In the genomic region with DNA sequence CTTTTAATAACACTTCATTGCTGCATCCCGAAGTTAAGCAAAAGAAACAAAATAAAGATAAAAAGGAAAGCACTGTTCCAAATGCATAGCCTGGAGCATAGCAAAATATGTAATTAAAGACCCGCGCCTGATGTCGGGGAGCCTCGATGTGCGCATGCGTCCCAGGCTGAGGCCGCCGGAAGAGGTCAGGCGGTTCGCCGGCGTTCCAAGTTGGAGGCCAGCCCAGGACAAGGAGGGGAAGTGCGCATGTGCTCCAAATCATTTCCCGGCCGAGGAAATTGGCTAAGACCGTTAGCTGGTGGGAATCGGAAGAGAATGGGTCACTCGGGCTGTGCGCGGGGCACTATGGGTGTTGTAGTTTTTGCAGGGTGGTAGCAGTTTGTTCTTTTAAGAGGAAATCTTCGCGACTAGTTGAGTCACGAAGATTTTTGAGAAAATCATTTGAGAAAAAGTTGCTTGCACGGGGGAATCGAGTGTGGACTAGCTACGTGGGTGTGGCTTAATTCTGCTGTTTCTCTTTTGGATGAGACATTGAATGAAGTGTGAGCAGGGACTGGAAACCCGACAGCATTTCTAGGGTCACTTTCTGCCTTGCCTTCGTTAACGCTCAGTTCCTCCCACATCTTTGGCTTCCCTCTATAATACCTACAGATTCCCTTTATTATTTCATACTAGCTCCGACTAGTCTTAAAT, we compare ENCODE assay signal across 8 cellular contexts. TPM values are rescaled to one million over a fixed set of nuclear protein-coding genes. Genes with fewer than 3 reads are reported as not detected.
DNase-seq lines count a peak whose midpoint lies in the region; ATAC-seq and TF ChIP-seq lines count a peak whose summit lies in the region.

No MANE protein-coding gene starts in this region.

- peak; percentile 85 for ATAC-seq in HG03175 (IDR thresholded peaks at IDR 0.05; ENCODE audit: unreplicated experiment)
- ATAC-seq in activated CD8-positive, alpha-beta memory T cell treated with anti-CD3 and anti-CD28 coated beads, Interleukin-2, amount 10 ng/mL, durations not matched to agents 7 days and 5 days, result peak; percentile 89
- ATAC-seq in effector memory CD8-positive, alpha-beta T cell (replicated peaks), result peak; percentile 80
- ATAC-seq in lung (ENCODE audit: insufficient read depth, low FRiP score), result peak; percentile 91
- ATAC-seq in GM19328 (IDR thresholded peaks at IDR 0.05; ENCODE audit: unreplicated experiment), result no peak

- H3K27me3 ChIP-seq in lung (ENCODE audit: control insufficient read depth, insufficient read depth), result no peaks in the 10 kb centered on the region

- H3K36me3 Mint-ChIP-seq in activated CD8-positive, alpha-beta memory T cell treated with anti-CD3 and anti-CD28 coated beads, Interleukin-2, amount 10 ng/mL, durations not matched to agents 7 days and 5 days, result no peaks in the 10 kb centered on the region
- peaks cover 7% of the 10 kb centered on the region for H3K36me3 Mint-ChIP-seq in effector memory CD8-positive, alpha-beta T cell (ENCODE audit: insufficient read depth)

- DNase-seq in ELR (ENCODE audit: low read depth) (peak; percentile 98), NOMO-1 (lab: John Stamatoyannopoulos, UW; ENCODE audit: unreplicated experiment in 2 of 2) (peak; percentile 68 to 70), lung (ENCODE audit: low spot score) (peak; percentile 94)
- peak; percentile 81 for DNase-seq in activated CD8-positive, alpha-beta memory T cell treated with anti-CD3 and anti-CD28 coated beads, Interleukin-2, amount 10 ng/mL, durations not matched to agents 7 days and 5 days
- DNase-seq in effector memory CD8-positive, alpha-beta T cell, result peak; percentile 42 to 53 (median 51)
- DNase-seq in stimulated activated CD4-positive, alpha-beta T cell treated with anti-CD3 and anti-CD28 coated beads, TNF-alpha, amount 100 ng/mL, for 1 hour (ENCODE audit: low read depth in 3 of 3, low spot score in 1 of 3), result peak; percentile 3 to 62 (median 28)

- no peaks in the 10 kb centered on the region for H3K9me3 Mint-ChIP-seq in activated CD8-positive, alpha-beta memory T cell treated with anti-CD3 and anti-CD28 coated beads, Interleukin-2, amount 10 ng/mL, durations not matched to agents 7 days and 5 days (ENCODE audit: low read depth)
- H3K9me3 Mint-ChIP-seq in effector memory CD8-positive, alpha-beta T cell, result no peaks in the 10 kb centered on the region

- no peaks in the 10 kb centered on the region for H3K9me3 ChIP-seq in lung (ENCODE audit: control insufficient read depth in 2 of 2, insufficient read depth in 1 of 2, low read length in 1 of 2)

- peak overlapping the region; percentile 83 for H3K4me3 Mint-ChIP-seq in activated CD8-positive, alpha-beta memory T cell treated with anti-CD3 and anti-CD28 coated beads, Interleukin-2, amount 10 ng/mL, durations not matched to agents 7 days and 5 days
- H3K4me3 Mint-ChIP-seq in effector memory CD8-positive, alpha-beta T cell, result peak overlapping the region; percentile 89 to 91

- peaks cover 17% of the 10 kb centered on the region for H3K27me3 Mint-ChIP-seq in activated CD8-positive, alpha-beta memory T cell treated with anti-CD3 and anti-CD28 coated beads, Interleukin-2, amount 10 ng/mL, durations not matched to agents 7 days and 5 days
- peaks cover 12 to 14% of the 10 kb centered on the region in 2 donors for H3K27me3 Mint-ChIP-seq in effector memory CD8-positive, alpha-beta T cell

- no peak for TF ChIP-seq CTCF in lung (IDR thresholded peaks at IDR 0.05; ENCODE audit: control extremely low read depth, extremely low read depth)

- H3K4me1 Mint-ChIP-seq in activated CD8-positive, alpha-beta memory T cell treated with anti-CD3 and anti-CD28 coated beads, Interleukin-2, amount 10 ng/mL, durations not matched to agents 7 days and 5 days, result peaks cover 18% of the 10 kb centered on the region
- H3K4me1 Mint-ChIP-seq in effector memory CD8-positive, alpha-beta T cell (ENCODE audit: low read depth in 2 of 2), result peaks cover 17 to 26% of the 10 kb centered on the region in 2 donors

- H3K4me1 ChIP-seq in lung (ENCODE audit: control insufficient read depth in 2 of 2, insufficient read depth in 2 of 2, low read length in 2 of 2), result peaks cover 2 to 18% of the 10 kb centered on the region in 2 donors

- H3K36me3 ChIP-seq in lung (ENCODE audit: control insufficient read depth in 2 of 2, insufficient read depth in 2 of 2, low read length in 2 of 2), result no peaks in the 10 kb centered on the region

- CTCF ChIA-PET in activated CD8-positive, alpha-beta memory T cell treated with anti-CD3 and anti-CD28 coated beads, Interleukin-2, amount 10 ng/mL, durations not matched to agents 7 days and 5 days (lab: Charles Lee), result interaction anchor here (1.1 kb wide), 1 partner anchor 55 kb away, joined by 4 read pairs; no protein-coding TSS in a partner anchor

- no peak overlapping the region for H3K4me3 ChIP-seq in lung

- peak overlapping the region; percentile 43 to 59 for H3K27ac ChIP-seq in lung (ENCODE audit: low read depth in 1 of 2, low read length in 1 of 2)

- H3K27ac Mint-ChIP-seq in activated CD8-positive, alpha-beta memory T cell treated with anti-CD3 and anti-CD28 coated beads, Interleukin-2, amount 10 ng/mL, durations not matched to agents 7 days and 5 days, result peak overlapping the region; percentile 79
- H3K27ac Mint-ChIP-seq in effector memory CD8-positive, alpha-beta T cell, result peak overlapping the region; percentile 85 to 92

- 10 to 11% methylated on average over 31 of the region's 31 CpGs for WGBS in lung, 2 donors

RNA-seq across cellular contexts. Expression of a gene that starts 31.0 kb away (rescaled TPM):
- total RNA-seq in activated CD8-positive, alpha-beta memory T cell treated with anti-CD3 and anti-CD28 coated beads, Interleukin-2, amount 10 ng/mL, durations not matched to agents 7 days and 5 days, result not detected
- 1 to 10 TPM; 3.5 to 3.7 TPM for total RNA-seq in lung
- polyA plus RNA-seq in lung, result 1 to 10 TPM; 4.7 to 9.9 TPM

Comparison
In these comparisons a context has a peak if more than half of its experiments do, and no peak if none do; other contexts are left out.
1. DNase-seq: peak in every context shown above with its lines; median percentile 98 in ELR; 94 in lung; 81 in activated CD8-positive, alpha-beta memory T cell treated with anti-CD3 and anti-CD28 coated beads, Interleukin-2, amount 10 ng/mL, durations not matched to agents 7 days and 5 days; 69 in NOMO-1; 51 in effector memory CD8-positive, alpha-beta T cell; 28 in stimulated activated CD4-positive, alpha-beta T cell treated with anti-CD3 and anti-CD28 coated beads, TNF-alpha, amount 100 ng/mL, for 1 hour.
2. RNA of a gene that starts 31.0 kb away (total RNA-seq): 3.5 to 3.7 TPM in lung; not detected in activated CD8-positive, alpha-beta memory T cell treated with anti-CD3 and anti-CD28 coated beads, Interleukin-2, amount 10 ng/mL, durations not matched to agents 7 days and 5 days; every median in the first group is over 4 times any median in the second.